14 cellular contexts compared by ENCODE assay signal in the genomic region with DNA sequence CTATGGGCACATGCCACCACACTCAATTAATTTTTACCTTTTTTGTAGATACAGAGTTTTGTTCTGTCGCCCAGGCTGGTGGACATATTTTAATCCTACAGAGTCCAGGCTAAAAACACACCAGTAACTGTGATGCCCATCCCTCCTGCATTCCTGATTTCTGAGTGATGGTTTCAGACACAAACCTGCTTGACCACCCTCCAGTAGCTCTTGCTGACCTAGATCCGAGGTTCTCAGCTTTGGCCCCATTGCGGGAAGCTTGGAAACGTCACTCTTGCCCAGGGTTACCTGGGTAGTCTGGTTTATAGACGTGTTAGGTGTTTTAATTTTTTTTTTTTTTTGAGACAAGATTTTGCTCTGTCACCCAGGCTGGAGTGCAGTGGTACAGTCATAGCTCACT. TPM values are rescaled to one million over a fixed set of nuclear protein-coding genes. Genes with fewer than 3 reads are reported as not detected.
DNase-seq lines count a peak whose midpoint lies in the region; ATAC-seq and TF ChIP-seq lines count a peak whose summit lies in the region.
"Had no signal": no experiment of that assay in that cellular context is flagged by ENCODE, and none has a peak within 500 bp of the region (broad histone marks: within the 10 kb centered on the region; RNA-seq: fewer than 3 reads in every experiment).

No MANE protein-coding gene starts in this region.

- H3K27me3 ChIP-seq in breast epithelium (no peaks in the 10 kb centered on the region), upper lobe of right lung (no peaks in the 10 kb centered on the region)

- intact Hi-C loops in MCF 10A (cut with micrococcal nuclease): no loop called here
- intact Hi-C loops in breast epithelium (cut with DNase I; ENCODE audit: low total_unique reads): no loop called here
- intact Hi-C loops in upper lobe of right lung (cut with DNase I): no loop called here
- intact Hi-C loops in head of caudate nucleus (cut with DNase I): no loop called here

- no peaks in the 10 kb centered on the region for H3K27me3 Mint-ChIP-seq in MCF 10A (ENCODE audit: insufficient read depth, unreplicated experiment)
- H3K27me3 Mint-ChIP-seq in mesothelial cell of epicardium (ENCODE audit: low read depth): no peaks in the 10 kb centered on the region

- CTCF ChIA-PET in MCF 10A (lab: Yijun Ruan, JAX): no interaction called here

- H3K9me3 Mint-ChIP-seq in MCF 10A (ENCODE audit: unreplicated experiment) (peaks cover 11% of the 10 kb centered on the region), mesothelial cell of epicardium (peaks cover 6% of the 10 kb centered on the region)
- H3K9me3 Mint-ChIP-seq in activated naive CD4-positive, alpha-beta T cell treated with anti-CD3 and anti-CD28 coated beads, Interleukin-2, amount 50 U/mL, for 72 hours: peaks cover 13% of the 10 kb centered on the region in 2 donors

- POLR2A ChIA-PET in MCF 10A (lab: Yijun Ruan, JAX): no interaction called here

- peak overlapping the region; percentile 46 for H3K27ac Mint-ChIP-seq in MCF 10A (ENCODE audit: low read depth, unreplicated experiment)
- H3K27ac Mint-ChIP-seq in activated naive CD4-positive, alpha-beta T cell treated with anti-CD3 and anti-CD28 coated beads, Interleukin-2, amount 50 U/mL, for 72 hours: peak overlapping the region; percentile 75 to 97
- peak overlapping the region; percentile 80 for H3K27ac Mint-ChIP-seq in mesothelial cell of epicardium
- H3K27ac Mint-ChIP-seq: WTC11 had no signal

- peaks cover 43% of the 10 kb centered on the region for H3K36me3 Mint-ChIP-seq in MCF 10A (ENCODE audit: insufficient read depth, unreplicated experiment)
- peaks cover 25 to 79% of the 10 kb centered on the region in 2 donors for H3K36me3 Mint-ChIP-seq in activated naive CD4-positive, alpha-beta T cell treated with anti-CD3 and anti-CD28 coated beads, Interleukin-2, amount 50 U/mL, for 72 hours
- H3K36me3 Mint-ChIP-seq in mesothelial cell of epicardium: peaks cover 15% of the 10 kb centered on the region

- no peaks in the 10 kb centered on the region for H3K36me3 ChIP-seq in breast epithelium
- H3K36me3 ChIP-seq in upper lobe of right lung: no peaks in the 10 kb centered on the region

- H3K27ac ChIP-seq in breast epithelium (no peak overlapping the region), upper lobe of right lung (peak overlapping the region; percentile 67)

- H3K4me3 Mint-ChIP-seq in MCF 10A (ENCODE audit: unreplicated experiment): no peak overlapping the region
- no peak overlapping the region for H3K4me3 Mint-ChIP-seq in mesothelial cell of epicardium
- H3K4me3 Mint-ChIP-seq: WTC11 had no signal

- H3K4me3 ChIP-seq in breast epithelium (no peak overlapping the region), upper lobe of right lung (no peak overlapping the region)

- ATAC-seq in activated naive CD4-positive, alpha-beta T cell treated with anti-CD3 and anti-CD28 coated beads, Interleukin-2, amount 50 U/mL, for 72 hours: no peak
- peak; percentile 4 for ATAC-seq in upper lobe of right lung
- ATAC-seq in GM21619 (IDR thresholded peaks at IDR 0.05; ENCODE audit: unreplicated experiment): no peak
- no peak for ATAC-seq in GM18498 (IDR thresholded peaks at IDR 0.05; ENCODE audit: unreplicated experiment)
- ATAC-seq: WTC11 had no signal

- no TSS peak for BruUV-seq in MCF 10A (replicated peaks; lab: Mats Ljungman, UMichigan)

- H3K4me1 ChIP-seq in breast epithelium (no peaks in the 10 kb centered on the region), upper lobe of right lung (peaks cover 73% of the 10 kb centered on the region)

- H3K4me1 Mint-ChIP-seq in MCF 10A (ENCODE audit: insufficient read depth, unreplicated experiment) (peaks cover 28% of the 10 kb centered on the region), mesothelial cell of epicardium (peaks cover 58% of the 10 kb centered on the region)

- TF ChIP-seq CTCF in MCF 10A (IDR thresholded peaks at IDR 0.05; ENCODE audit: unreplicated experiment) (no peak), breast epithelium (IDR thresholded peaks at IDR 0.05) (no peak), mesothelial cell of epicardium (IDR thresholded peaks at IDR 0.05; ENCODE audit: unreplicated experiment) (no peak), upper lobe of right lung (IDR thresholded peaks at IDR 0.05) (no peak)

- H3K9me3 ChIP-seq in breast epithelium: no peaks in the 10 kb centered on the region
- no peaks in the 10 kb centered on the region for H3K9me3 ChIP-seq in upper lobe of right lung

- DNase-seq in MCF 10A (ENCODE audit: unreplicated experiment) (no peak), breast epithelium (ENCODE audit: low spot score in 2 of 2) (no peak), mesothelial cell of epicardium (ENCODE audit: low spot score in 2 of 2, unreplicated experiment in 2 of 2) (no peak), upper lobe of right lung (no peak), head of caudate nucleus (no peak)
- DNase-seq in activated naive CD4-positive, alpha-beta T cell treated with anti-CD3 and anti-CD28 coated beads, Interleukin-2, amount 50 U/mL, for 72 hours (ENCODE audit: low spot score in 2 of 2): no peak
- DNase-seq: AML-193; H7; midbrain; stimulated activated CD8-positive, alpha-beta memory T cell treated with anti-CD3 and anti-CD28 coated beads, Interleukin-4, amount 100 ng/mL, for 48 hours had no signal

- TF ChIP-seq POLR2A in breast epithelium (IDR thresholded peaks at IDR 0.05): no peak

RNA-seq across cellular contexts. Expression of a gene that starts 7.5 kb away (rescaled TPM):
- total RNA-seq in MCF 10A (2022) (173 and 176 TPM in 2 replicates), breast epithelium (100 to 1,000 TPM in 2 of 3 donors, 10 to 100 TPM in 1; 96.3 to 536 (median 142) TPM), mesothelial cell of epicardium (244 to 260 TPM (median 248 TPM) in 3 replicates), upper lobe of right lung (242 TPM)
- total RNA-seq in activated naive CD4-positive, alpha-beta T cell treated with anti-CD3 and anti-CD28 coated beads, Interleukin-2, amount 50 U/mL, for 72 hours: 100 to 1,000 TPM in 1 of 2 donors, 10 to 100 TPM in 1; 64.1 to 158 TPM

RNA-seq across cellular contexts. Expression of a gene that starts 53.2 kb away (rescaled TPM):
- total RNA-seq in MCF 10A (2022) (not detected in 2 replicates), breast epithelium (10 to 100 TPM in 1 of 3 donors, 1 to 10 TPM in 1, under 1 TPM in 1; 0.59 to 14.4 (median 2.6) TPM), mesothelial cell of epicardium (0.60 to 1.3 TPM (median 1.2 TPM) in 3 replicates), upper lobe of right lung (0.64 TPM)
- total RNA-seq in activated naive CD4-positive, alpha-beta T cell treated with anti-CD3 and anti-CD28 coated beads, Interleukin-2, amount 50 U/mL, for 72 hours: under 1 TPM in 1 of 2 donors, not detected in 1; 0.51 TPM
- total RNA-seq: SK-MEL-5 had no signal
